20 cellular contexts compared by ENCODE assay signal in the genomic region with DNA sequence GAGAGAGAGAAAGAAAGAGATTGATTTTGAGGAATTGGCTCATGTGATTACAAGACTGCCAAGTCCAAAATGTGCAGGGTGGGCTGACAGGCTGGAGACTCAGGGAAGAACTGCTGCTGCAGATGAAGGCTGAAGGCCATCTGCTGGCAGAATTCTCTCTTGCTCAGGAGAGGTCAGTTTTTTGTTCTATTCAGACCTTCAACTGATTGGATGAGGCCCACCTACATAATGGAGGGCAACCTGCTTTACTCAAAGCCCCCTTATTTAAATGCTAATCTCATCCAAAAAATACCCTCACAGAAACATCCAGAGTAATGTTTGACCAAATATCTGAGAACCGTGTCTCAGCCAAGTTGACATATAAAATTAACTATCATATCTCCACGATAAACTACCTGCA. TPM values are rescaled to one million over a fixed set of nuclear protein-coding genes. Genes with fewer than 3 reads are reported as not detected.
A peak's percentile ranks its signal among the peaks of the same experiment; 100 is the strongest.
DNase-seq lines count a peak whose midpoint lies in the region; ATAC-seq and TF ChIP-seq lines count a peak whose summit lies in the region.
"Had no signal": no experiment of that assay in that cellular context is flagged by ENCODE, and none has a peak within 500 bp of the region (broad histone marks: within the 10 kb centered on the region; RNA-seq: fewer than 3 reads in every experiment).

No MANE protein-coding gene starts in this region.

- TF ChIP-seq CTCF in PC-3 (conservative IDR thresholded peaks at IDR 0.05; ENCODE audit: low read depth, low read length) = no peak
- TF ChIP-seq CTCF in brain microvascular endothelial cell (IDR thresholded peaks at IDR 0.05; ENCODE audit: low read depth, low read length, missing control alignments) = no peak

- no peaks in the 10 kb centered on the region for H3K79me2 ChIP-seq in PC-3 (ENCODE audit: low read length)

- H3K9ac ChIP-seq in PC-3 (ENCODE audit: low read length) = no peak overlapping the region
- H3K9ac ChIP-seq: KMS-11 had no signal

- in situ Hi-C loops in brain microvascular endothelial cell (cut with HindIII; ENCODE audit: low pct_ligation_motif_present, low sequenced_read_pairs) = no loop called here

- H3K36me3 ChIP-seq in PC-3 (ENCODE audit: low read depth, low read length) (no peaks in the 10 kb centered on the region), brain microvascular endothelial cell (replicated peaks) (no peaks in the 10 kb centered on the region), mesodermal cell (ENCODE audit: control insufficient read depth, insufficient read depth, low read length) (no peaks in the 10 kb centered on the region)
- H3K36me3 ChIP-seq: HAP-1 had no signal

- DNase-seq in Daoy (ENCODE audit: low read depth) (peak; percentile 5), PC-3 (no peak), brain microvascular endothelial cell (no peak), NCI-H2227 (lab: John Stamatoyannopoulos, UW; ENCODE audit: unreplicated experiment) (no peak), SW 1271 (lab: John Stamatoyannopoulos, UW) (no peak), medulla oblongata (ENCODE audit: extremely low spot score) (no peak), NCI-H345 (lab: John Stamatoyannopoulos, UW) (no peak)
- DNase-seq: DND-41, GF-D8, NCI-H1417, NCI-H1930, NCI-H2171, NCI-H446 treated with DMSO at 0.1 percent for 48 hours, SHP77, T-helper 1 cell had no signal

- H3F3A ChIP-seq in PC-3 (ENCODE audit: low read length, unreplicated experiment) = no peaks in the 10 kb centered on the region

- intact Hi-C loops in PC-3 (cut with micrococcal nuclease) = no loop called here

- no CpG with 5 or more reads among the region's 2 CpGs for WGBS in mesodermal cell (ENCODE audit: insufficient coverage in 2 of 2), 2 experiments

- H4K20me1 ChIP-seq in PC-3 (ENCODE audit: low read length) = no peaks in the 10 kb centered on the region

- H3K4me3 ChIP-seq in PC-3 (ENCODE audit: low read length) (no peak overlapping the region), brain microvascular endothelial cell (ENCODE audit: low read depth, low read length) (no peak overlapping the region), mesodermal cell (ENCODE audit: extremely low read depth, insufficient read depth, low read length, poor library complexity, severe bottlenecking) (no peak overlapping the region)
- H3K4me3 ChIP-seq: HAP-1 had no signal

- H3K9me3 ChIP-seq in PC-3 (ENCODE audit: low read length) (peaks cover 4% of the 10 kb centered on the region; the same call in 1 of the 2 replicates), mesodermal cell (ENCODE audit: control insufficient read depth, low read length) (no peaks in the 10 kb centered on the region)
- H3K9me3 ChIP-seq: HAP-1 had no signal

- no peak for ATAC-seq in PC-3
- ATAC-seq: HepG2 had no signal

- H3K27ac ChIP-seq in PC-3 (ENCODE audit: low read length) = no peak overlapping the region
- peak overlapping the region; percentile 48 for H3K27ac ChIP-seq in brain microvascular endothelial cell
- peak overlapping the region; percentile 84 for H3K27ac ChIP-seq in mesodermal cell (ENCODE audit: low read depth, low read length, severe bottlenecking)
- H3K27ac ChIP-seq: KMS-11 had no signal

- H3K27me3 ChIP-seq in PC-3 (ENCODE audit: low read length) = no peaks in the 10 kb centered on the region
- H3K27me3 ChIP-seq in brain microvascular endothelial cell (replicated peaks) = no peaks in the 10 kb centered on the region

- peaks cover 15% of the 10 kb centered on the region for H3K4me1 ChIP-seq in PC-3 (ENCODE audit: insufficient read depth, low read length)
- H3K4me1 ChIP-seq in mesodermal cell (ENCODE audit: control insufficient read depth, insufficient read depth, low read length, poor library complexity, severe bottlenecking) = peaks cover 12% of the 10 kb centered on the region
- H3K4me1 ChIP-seq: HAP-1 had no signal

- no TSS peak for BruUV-seq in PC-3 (replicated peaks; lab: Mats Ljungman, UMichigan)

- POLR2A ChIA-PET in PC-3 (lab: Charles Lee; ENCODE audit: unreplicated experiment) = no interaction called here

- H2AFZ ChIP-seq in PC-3 (ENCODE audit: low read length) = no peak overlapping the region

- CTCF ChIA-PET in PC-3 (lab: Charles Lee) = no interaction called here

- 0 out of 2 replicates have a peak overlapping the region, but pooled peaks have one; percentile 29 for H3K4me2 ChIP-seq in PC-3 (ENCODE audit: low read length)
- H3K4me2 ChIP-seq: KMS-11 had no signal

- no peaks in the 10 kb centered on the region for H3K9me2 ChIP-seq in PC-3 (replicated peaks; ENCODE audit: low read length)

RNA-seq across cellular contexts. Expression of a gene that starts 38.2 kb away (rescaled TPM):
- total RNA-seq in Daoy (2014; rRNA removed; shearing (Covaris generic)) = 2.2 and 12.3 TPM in 2 replicates
- total RNA-seq in PC-3 (2014; rRNA removed) = 2.8 and 3.6 TPM in 2 replicates
- 4.3 TPM for polyA plus RNA-seq in mesodermal cell (2013, experiment 1 of 2)
- 3.0 TPM for polyA plus RNA-seq in mesodermal cell (2013, experiment 2 of 2)
- total RNA-seq: HepG2 had no signal
- polyA plus RNA-seq: CD14-positive monocyte, HepG2 had no signal
